8 cellular contexts compared by ENCODE assay signal in the genomic region with DNA sequence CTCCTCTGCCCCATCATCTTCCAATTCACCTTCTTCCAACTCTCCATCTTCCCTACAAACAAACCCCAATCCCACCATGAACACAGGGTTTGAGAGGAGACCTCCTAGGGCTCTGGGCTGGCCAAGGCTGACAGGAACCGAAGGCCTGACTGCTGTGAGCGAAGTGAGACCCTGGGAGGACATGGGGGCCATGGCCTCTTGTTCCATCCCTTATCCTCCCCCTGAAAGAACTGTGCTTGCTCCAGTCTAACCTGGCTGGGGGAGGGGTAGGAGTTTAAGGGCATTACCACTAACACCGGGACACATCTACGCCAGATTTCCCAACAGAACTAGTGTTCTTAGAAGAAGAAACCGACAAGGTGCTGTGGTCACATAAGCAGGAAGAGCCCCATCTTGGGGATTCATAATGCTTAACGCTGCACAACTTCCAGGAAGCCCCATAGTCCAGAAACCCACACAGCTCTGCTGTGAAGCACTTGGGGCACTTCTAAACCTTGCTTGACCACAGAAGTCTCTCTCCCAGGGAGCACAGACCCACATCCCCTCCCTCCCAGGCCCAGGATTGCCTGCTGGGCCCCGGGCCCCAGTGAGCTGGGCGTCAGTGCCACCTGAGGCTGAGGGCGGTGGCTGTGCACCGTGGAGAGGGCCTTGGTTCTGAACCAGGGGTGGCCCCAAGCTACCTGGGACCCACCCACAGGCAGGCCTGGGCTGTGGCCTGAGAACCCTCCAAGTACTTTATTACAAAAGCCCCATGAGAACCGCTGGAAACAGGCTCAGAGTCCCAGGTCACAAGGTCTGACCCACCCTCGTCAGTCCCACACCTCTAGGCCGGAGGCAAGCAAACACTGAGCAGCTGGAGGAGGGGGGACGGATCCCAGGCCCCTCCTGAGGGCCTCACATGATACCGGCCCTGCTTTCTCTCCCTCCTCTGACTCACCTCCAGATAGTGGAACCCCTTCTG. TPM values are rescaled to one million over a fixed set of nuclear protein-coding genes. Genes with fewer than 3 reads are reported as not detected.
DNase-seq lines count a peak whose midpoint lies in the region; ATAC-seq lines count a peak whose summit lies in the region.

No MANE protein-coding gene starts in this region.

- H3K9me3 Mint-ChIP-seq in activated T-cell treated with anti-CD3 and anti-CD28 coated beads, Interleukin-2, amount 50 U/mL, for 72 hours: no peaks in the 10 kb centered on the region
- no peaks in the 10 kb centered on the region for H3K9me3 Mint-ChIP-seq in stimulated activated naive CD8-positive, alpha-beta T cell treated with anti-CD3 and anti-CD28 coated beads, Interleukin-15, amount 100 ng/mL, for 72 hours

- H3K27me3 Mint-ChIP-seq in activated T-cell treated with anti-CD3 and anti-CD28 coated beads, Interleukin-2, amount 50 U/mL, for 72 hours (ENCODE audit: low read depth): no peaks in the 10 kb centered on the region
- H3K27me3 Mint-ChIP-seq in stimulated activated naive CD8-positive, alpha-beta T cell treated with anti-CD3 and anti-CD28 coated beads, Interleukin-15, amount 100 ng/mL, for 72 hours: no peaks in the 10 kb centered on the region

- peak; percentile 79 to 83 for ATAC-seq in activated T-cell treated with anti-CD3 and anti-CD28 coated beads, Interleukin-2, amount 50 U/mL, for 72 hours (replicated peaks in 1 of 2)
- ATAC-seq in left colon (peak; percentile 52), GM21515 (IDR thresholded peaks at IDR 0.05; ENCODE audit: unreplicated experiment) (no peak), GM21381 (IDR thresholded peaks at IDR 0.05; ENCODE audit: unreplicated experiment) (no peak), GM18511 (IDR thresholded peaks at IDR 0.05; ENCODE audit: unreplicated experiment) (no peak)
- peak; percentile 91 for ATAC-seq in stimulated activated naive CD8-positive, alpha-beta T cell treated with anti-CD3 and anti-CD28 coated beads, Interleukin-15, amount 100 ng/mL, for 72 hours

- intact Hi-C loops in left colon (cut with DNase I, micrococcal nuclease): no loop called here

- DNase-seq in KBM-7: peak; percentile 93
- DNase-seq in activated T-cell treated with anti-CD3 and anti-CD28 coated beads, Interleukin-2, amount 50 U/mL, for 72 hours: peak; percentile 69 to 72
- DNase-seq in left colon: peak; percentile 70 to 73
- peak; percentile 25 to 88 for DNase-seq in stimulated activated naive CD8-positive, alpha-beta T cell treated with anti-CD3 and anti-CD28 coated beads, Interleukin-15, amount 100 ng/mL, for 72 hours
- DNase-seq in MG63: no peak

- H3K27ac Mint-ChIP-seq in activated T-cell treated with anti-CD3 and anti-CD28 coated beads, Interleukin-2, amount 50 U/mL, for 72 hours: peak overlapping the region; percentile 100
- peak overlapping the region; percentile 98 to 99 for H3K27ac Mint-ChIP-seq in stimulated activated naive CD8-positive, alpha-beta T cell treated with anti-CD3 and anti-CD28 coated beads, Interleukin-15, amount 100 ng/mL, for 72 hours

- no peaks in the 10 kb centered on the region for H3K9me3 ChIP-seq in MG63

- H3K4me1 Mint-ChIP-seq in activated T-cell treated with anti-CD3 and anti-CD28 coated beads, Interleukin-2, amount 50 U/mL, for 72 hours (ENCODE audit: low read depth): peaks cover 70% of the 10 kb centered on the region
- peaks cover 80% of the 10 kb centered on the region for H3K4me1 Mint-ChIP-seq in stimulated activated naive CD8-positive, alpha-beta T cell treated with anti-CD3 and anti-CD28 coated beads, Interleukin-15, amount 100 ng/mL, for 72 hours

- H3K36me3 ChIP-seq in MG63: peaks cover 82% of the 10 kb centered on the region

- H3K27me3 ChIP-seq in MG63: no peaks in the 10 kb centered on the region

- in situ Hi-C loops in KBM-7 (cut with MboI; ENCODE audit: low pct_unique_long_range_greater_than_20kb, low sequenced_read_pairs): no loop called here

- peaks cover 7 to 30% of the 10 kb centered on the region in 2 donors for H3K36me3 Mint-ChIP-seq in activated T-cell treated with anti-CD3 and anti-CD28 coated beads, Interleukin-2, amount 50 U/mL, for 72 hours (ENCODE audit: insufficient read depth in 2 of 2)

- H3K4me3 ChIP-seq in MG63: no peak overlapping the region

- peak overlapping the region; percentile 86 to 92 for H3K4me3 Mint-ChIP-seq in activated T-cell treated with anti-CD3 and anti-CD28 coated beads, Interleukin-2, amount 50 U/mL, for 72 hours
- peak overlapping the region; percentile 73 to 95 for H3K4me3 Mint-ChIP-seq in stimulated activated naive CD8-positive, alpha-beta T cell treated with anti-CD3 and anti-CD28 coated beads, Interleukin-15, amount 100 ng/mL, for 72 hours

RNA-seq across cellular contexts. Expression of a gene that starts 18.7 kb away (rescaled TPM):
- total RNA-seq in activated T-cell treated with anti-CD3 and anti-CD28 coated beads, Interleukin-2, amount 50 U/mL, for 72 hours: 10 to 100 TPM; 76.0 to 84.0 TPM
- 10 to 100 TPM; 45.8 to 47.0 TPM for total RNA-seq in left colon
- 8.2 and 25.2 TPM in 2 replicates for total RNA-seq in MG63 (2014; rRNA removed; shearing (Covaris generic); ENCODE audit: low replicate concordance)

RNA-seq across cellular contexts. Expression of a gene that starts 35.8 kb away (rescaled TPM):
- total RNA-seq in activated T-cell treated with anti-CD3 and anti-CD28 coated beads, Interleukin-2, amount 50 U/mL, for 72 hours: 100 to 1,000 TPM; 232 to 254 TPM
- total RNA-seq in left colon: 10 to 100 TPM; 58.4 to 60.7 TPM
- total RNA-seq in MG63 (2014; rRNA removed; shearing (Covaris generic); ENCODE audit: low replicate concordance): 389 and 411 TPM in 2 replicates

RNA-seq across cellular contexts. Expression of a gene that starts 46.4 kb away (rescaled TPM):
- 10 to 100 TPM; 30.8 TPM for total RNA-seq in activated T-cell treated with anti-CD3 and anti-CD28 coated beads, Interleukin-2, amount 50 U/mL, for 72 hours
- 10 to 100 TPM; 27.6 to 33.1 TPM for total RNA-seq in left colon
- total RNA-seq in MG63 (2014; rRNA removed; shearing (Covaris generic); ENCODE audit: low replicate concordance): 81.9 and 94.5 TPM in 2 replicates

Comparison
In these comparisons a context has a peak if more than half of its experiments do, and no peak if none do; other contexts are left out.
1. ATAC-seq: peak in activated T-cell treated with anti-CD3 and anti-CD28 coated beads, Interleukin-2, amount 50 U/mL, for 72 hours (2 of 2), left colon (single experiment) and stimulated activated naive CD8-positive, alpha-beta T cell treated with anti-CD3 and anti-CD28 coated beads, Interleukin-15, amount 100 ng/mL, for 72 hours (single experiment); none in GM21515 (single experiment), GM21381 (single experiment) and GM18511 (single experiment).